Comparison of ENCODE assay signal across 22 cellular contexts in genomic region chr9:22265038-22265437, GRCh38.
"Had no signal": no experiment of that assay in that cellular context is flagged by ENCODE, and none has a peak within 500 bp of the region (broad histone marks: within the 10 kb centered on the region; RNA-seq: fewer than 3 reads in every experiment).

No MANE protein-coding gene starts in this region.

- DNase-seq: IMR-90, Karpas-422, KG1, NCI-H1048, NCI-H1105, NCI-H1417, NCI-H1436 treated with DMSO at 0.1 percent for 48 hours, NCI-H1694, NCI-H187 treated with DMSO at 0.1 percent for 48 hours, NCI-H2029 treated with DMSO at 0.1 percent for 48 hours, NCI-H2227 treated with DMSO at 0.1 percent for 48 hours, NCI-H524 treated with DMSO at 0.1 percent for 48 hours, NCI-H69, NCI-H774, PC-9, Peyer's patch, SHP77 treated with DMSO at 0.1 percent for 48 hours, SJCRH30, T-helper 9 cell had no signal

- FAIRE-seq: HepG2 had no signal

- H3K4me3 ChIP-seq: PC-9, Peyer's patch, SJCRH30 had no signal

- ATAC-seq: HepG2, Right ventricle myocardium inferior, SK-N-SH treated with all-trans-retinoic acid at 6 μM for 48 hours had no signal

- H3K27me3 ChIP-seq: Peyer's patch, SJCRH30 had no signal

- H3K36me3 ChIP-seq: Peyer's patch, SJCRH30 had no signal
